Comparison of ENCODE assay signal across 10 cellular contexts in the genomic region with DNA sequence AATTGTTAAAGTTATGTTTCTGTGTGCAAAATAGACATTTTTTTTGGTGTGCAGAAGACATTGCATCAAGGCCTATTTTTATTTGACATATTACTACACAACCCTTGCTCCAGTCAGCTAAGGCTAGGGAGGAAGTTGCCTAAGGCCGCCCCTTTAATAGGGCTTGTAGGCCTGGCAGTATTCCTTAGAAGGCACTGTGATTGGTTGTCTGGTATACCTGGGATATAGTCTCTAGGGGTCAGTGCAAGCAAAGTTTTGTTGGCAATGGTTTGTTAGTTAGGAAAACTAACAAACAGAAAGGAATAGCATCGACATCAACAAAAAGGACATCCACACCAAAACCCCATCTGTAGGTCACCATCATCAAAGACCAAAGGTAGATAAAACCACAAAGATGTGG. TPM values are rescaled to one million over a fixed set of nuclear protein-coding genes. Genes with fewer than 3 reads are reported as not detected.
DNase-seq lines count a peak whose midpoint lies in the region; ATAC-seq and TF ChIP-seq lines count a peak whose summit lies in the region.
"Had no signal": no experiment of that assay in that cellular context is flagged by ENCODE, and none has a peak within 500 bp of the region (broad histone marks: within the 10 kb centered on the region; RNA-seq: fewer than 3 reads in every experiment).

No MANE protein-coding gene starts in this region.

- ATAC-seq in GM21526 (IDR thresholded peaks at IDR 0.05; ENCODE audit: low FRiP score, unreplicated experiment) (no peak), GM21825 (IDR thresholded peaks at IDR 0.05; ENCODE audit: unreplicated experiment) (no peak)
- ATAC-seq: activated CD8-positive, alpha-beta T cell treated with anti-CD3 and anti-CD28 coated beads, Interleukin-2, amount 10 ng/mL, durations not matched to agents 7 days and 5 days had no signal

- TF ChIP-seq CTCF in GM12873 (IDR thresholded peaks at IDR 0.05; ENCODE audit: insufficient read depth, low read depth, low read length, missing control alignments): peak; percentile 5

- DNase-seq in NCI-H226: peak; percentile 34
- peak; percentile 19 for DNase-seq in cerebellar cortex (ENCODE audit: low spot score)
- peak; percentile 23 to 61 for DNase-seq in lung microvascular endothelial cell (ENCODE audit: low read depth in 2 of 2)
- DNase-seq in pons (ENCODE audit: low spot score): no peak
- no peak for DNase-seq in activated CD4-positive, alpha-beta T cell treated with anti-CD3 and anti-CD28 coated beads, Interleukin-2, amount 50 U/mL, for 1 hour
- DNase-seq: activated CD8-positive, alpha-beta T cell treated with anti-CD3 and anti-CD28 coated beads, Interleukin-2, amount 10 ng/mL, durations not matched to agents 7 days and 5 days; NCI-H524 treated with DMSO at 0.1 percent for 48 hours had no signal

RNA-seq across cellular contexts. Expression of gene CCDC15, which starts 16.9 kb away (rescaled TPM):
- total RNA-seq in lung microvascular endothelial cell: 1.5 and 1.6 TPM in 2 replicates

RNA-seq across cellular contexts. Expression of gene HEPACAM, which starts 35.1 kb away (rescaled TPM):
- under 0.01 TPM in 2 replicates for total RNA-seq in lung microvascular endothelial cell
- total RNA-seq: activated CD8-positive, alpha-beta T cell treated with anti-CD3 and anti-CD28 coated beads, Interleukin-2, amount 10 ng/mL, durations not matched to agents 7 days and 5 days had no signal

RNA-seq across cellular contexts. Expression of gene HEPN1, which starts 51.9 kb away (rescaled TPM):
- under 0.01 and 0.20 TPM in 2 replicates for total RNA-seq in lung microvascular endothelial cell
- total RNA-seq: activated CD8-positive, alpha-beta T cell treated with anti-CD3 and anti-CD28 coated beads, Interleukin-2, amount 10 ng/mL, durations not matched to agents 7 days and 5 days had no signal

Comparison
In these comparisons a context has a peak if more than half of its experiments do, and no peak if none do; other contexts are left out.
1. DNase-seq: peak in NCI-H226 (single experiment), cerebellar cortex (single experiment) and lung microvascular endothelial cell (2 of 2); none in pons (single experiment) and activated CD4-positive, alpha-beta T cell treated with anti-CD3 and anti-CD28 coated beads, Interleukin-2, amount 50 U/mL, for 1 hour (single experiment).